Comparison of ENCODE assay signal across 8 cellular contexts in the genomic region with DNA sequence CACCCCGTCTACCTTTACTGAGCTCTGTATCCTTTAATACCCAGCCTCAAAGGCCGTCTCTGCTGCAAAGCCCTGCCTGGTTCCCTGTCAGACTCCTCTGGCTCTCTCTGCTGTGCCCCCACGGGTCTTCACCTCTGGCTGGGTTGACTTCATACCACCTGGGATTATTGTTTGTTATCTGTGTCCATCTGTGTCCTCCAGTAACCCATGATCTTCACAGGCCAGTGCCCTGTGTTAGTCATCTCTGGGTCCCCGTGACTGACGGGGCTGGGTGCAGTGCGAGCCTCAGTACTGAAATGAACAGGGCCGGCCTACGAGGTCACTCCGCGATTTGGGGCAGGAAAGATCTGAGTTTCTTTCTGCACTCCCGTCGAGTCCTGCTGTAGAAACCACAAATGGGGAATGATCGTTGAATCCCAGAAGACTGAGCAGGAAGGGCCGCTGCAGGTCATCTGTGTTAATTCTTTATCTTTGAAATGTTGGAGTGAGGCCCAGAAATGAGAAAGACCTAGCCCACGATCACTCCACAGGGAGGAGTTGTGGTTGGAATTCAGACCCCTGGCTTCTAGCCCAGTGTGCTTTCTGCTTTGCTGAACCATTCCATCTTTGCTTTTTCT. TPM values are rescaled to one million over a fixed set of nuclear protein-coding genes. Genes with fewer than 3 reads are reported as not detected.
A peak's percentile ranks its signal among the peaks of the same experiment; 100 is the strongest.
DNase-seq lines count a peak whose midpoint lies in the region; ATAC-seq and TF ChIP-seq lines count a peak whose summit lies in the region.

No MANE protein-coding gene starts in this region.

- TF ChIP-seq CTCF in RWPE2 (IDR thresholded peaks at IDR 0.05; ENCODE audit: poor library complexity, severe bottlenecking) (no peak), foreskin fibroblast (IDR thresholded peaks at IDR 0.05; ENCODE audit: low read depth, low read length) (no peak)

- intact Hi-C loops in sciatic nerve (cut with DNase I) (no loop called here), posterior vena cava (cut with DNase I) (no loop called here)

- H3K4me1 ChIP-seq in RWPE2 (ENCODE audit: insufficient read depth, poor library complexity, severe bottlenecking), result peaks cover 8% of the 10 kb centered on the region

- no peaks in the 10 kb centered on the region for H3K9me3 ChIP-seq in RWPE2 (ENCODE audit: severe bottlenecking)

- H3K4me3 ChIP-seq in RWPE2 (ENCODE audit: severe bottlenecking) (no peak overlapping the region), foreskin fibroblast (ENCODE audit: low read depth in 1 of 2, low read length in 2 of 2) (no peak overlapping the region)

- DNase-seq in GM04503 (ENCODE audit: low read depth) (peak; percentile 77), RWPE2 (ENCODE audit: low spot score) (no peak), foreskin fibroblast (peak; percentile 40 to 73), sciatic nerve (ENCODE audit: low spot score) (peak; percentile 79), hippocampal formation (lab: John Stamatoyannopoulos, UW) (no peak), GF-D8 (lab: John Stamatoyannopoulos, UW) (no peak), posterior vena cava (ENCODE audit: low spot score) (no peak)

- H3K27me3 ChIP-seq in RWPE2 (ENCODE audit: insufficient read depth, poor library complexity, severe bottlenecking), result no peaks in the 10 kb centered on the region

- H3K36me3 ChIP-seq in RWPE2 (ENCODE audit: low read depth), result no peaks in the 10 kb centered on the region

- no peak overlapping the region for H3K27ac ChIP-seq in RWPE2 (ENCODE audit: poor library complexity, severe bottlenecking)

- ATAC-seq in RWPE2 (ENCODE audit: low read depth), result peak; percentile 61
- peak; percentile 95 for ATAC-seq in sciatic nerve
- no peak for ATAC-seq in HG02588 (IDR thresholded peaks at IDR 0.05; ENCODE audit: unreplicated experiment)

RNA-seq across cellular contexts. Expression of a gene that starts 12.3 kb away (rescaled TPM):
- total RNA-seq in sciatic nerve, result 12.9 TPM
- 10 to 100 TPM in 1 of 2 donors, 1 to 10 TPM in 1; 7.0 to 12.5 TPM for total RNA-seq in posterior vena cava

Comparison
In these comparisons a context has a peak if more than half of its experiments do, and no peak if none do; other contexts are left out.
1. DNase-seq: peak in GM04503 (single experiment), foreskin fibroblast (2 of 2) and sciatic nerve (single experiment); none in RWPE2 (single experiment), hippocampal formation (0 of 2), GF-D8 (single experiment) and posterior vena cava (single experiment).